In the genomic region with DNA sequence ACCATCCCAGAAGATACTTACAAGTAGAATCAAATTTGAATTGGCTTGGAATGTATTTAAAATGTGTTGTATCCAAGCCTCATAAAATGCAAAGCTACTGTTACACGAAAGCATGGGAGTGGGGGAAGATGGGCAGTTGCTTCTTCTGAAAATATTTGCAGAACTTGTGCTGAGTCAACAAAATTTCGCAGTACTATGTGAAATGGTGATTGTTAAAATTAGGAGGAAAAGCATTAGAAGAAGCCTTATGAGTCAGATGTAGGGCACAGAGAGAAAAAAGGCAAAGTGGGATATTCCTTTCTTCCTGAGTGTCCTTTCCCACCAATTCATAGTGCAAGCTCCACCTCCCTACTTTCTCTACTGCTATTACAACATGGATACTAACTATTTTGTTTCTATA, we compare ENCODE assay signal across 23 cellular contexts.
"Had no signal": no experiment of that assay in that cellular context is flagged by ENCODE, and none has a peak within 500 bp of the region (broad histone marks: within the 10 kb centered on the region; RNA-seq: fewer than 3 reads in every experiment).

No MANE protein-coding gene starts in this region.

- DNase-seq: Karpas-422; KG1; MG63; NCI-H1092 treated with DMSO at 0.1 percent for 48 hours; NCI-H1436; NCI-H187; NCI-H2029; NCI-H2081 treated with DMSO at 0.1 percent for 48 hours; NCI-H2171; NCI-H226; NCI-H446; NCI-H510A; NCI-H524 treated with DMSO at 0.1 percent for 48 hours; NCI-H69; NCI-H774; NK-92 treated with Interleukin-12 subunit alpha and Interleukin-12 subunit beta, amount 100 ng/mL, for 24 hours; PC-3; SHP77 treated with DMSO at 0.1 percent for 48 hours; SJCRH30; T-helper 1 cell had no signal

- H3K4me1 ChIP-seq: SJCRH30 had no signal

- H3K9me3 ChIP-seq: MG63, SJCRH30 had no signal

- H3K36me3 ChIP-seq: MG63, SJCRH30 had no signal

- H3K27ac ChIP-seq: SJCRH30 had no signal

- H3K27me3 ChIP-seq: MG63, SJCRH30 had no signal

- ATAC-seq: Panc1, PC-3, Right ventricle myocardium inferior, SK-N-SH treated with all-trans-retinoic acid at 6 μM for 48 hours had no signal

- H3K4me3 ChIP-seq: MG63, SJCRH30 had no signal
